8 cellular contexts compared by ENCODE assay signal in the genomic region with DNA sequence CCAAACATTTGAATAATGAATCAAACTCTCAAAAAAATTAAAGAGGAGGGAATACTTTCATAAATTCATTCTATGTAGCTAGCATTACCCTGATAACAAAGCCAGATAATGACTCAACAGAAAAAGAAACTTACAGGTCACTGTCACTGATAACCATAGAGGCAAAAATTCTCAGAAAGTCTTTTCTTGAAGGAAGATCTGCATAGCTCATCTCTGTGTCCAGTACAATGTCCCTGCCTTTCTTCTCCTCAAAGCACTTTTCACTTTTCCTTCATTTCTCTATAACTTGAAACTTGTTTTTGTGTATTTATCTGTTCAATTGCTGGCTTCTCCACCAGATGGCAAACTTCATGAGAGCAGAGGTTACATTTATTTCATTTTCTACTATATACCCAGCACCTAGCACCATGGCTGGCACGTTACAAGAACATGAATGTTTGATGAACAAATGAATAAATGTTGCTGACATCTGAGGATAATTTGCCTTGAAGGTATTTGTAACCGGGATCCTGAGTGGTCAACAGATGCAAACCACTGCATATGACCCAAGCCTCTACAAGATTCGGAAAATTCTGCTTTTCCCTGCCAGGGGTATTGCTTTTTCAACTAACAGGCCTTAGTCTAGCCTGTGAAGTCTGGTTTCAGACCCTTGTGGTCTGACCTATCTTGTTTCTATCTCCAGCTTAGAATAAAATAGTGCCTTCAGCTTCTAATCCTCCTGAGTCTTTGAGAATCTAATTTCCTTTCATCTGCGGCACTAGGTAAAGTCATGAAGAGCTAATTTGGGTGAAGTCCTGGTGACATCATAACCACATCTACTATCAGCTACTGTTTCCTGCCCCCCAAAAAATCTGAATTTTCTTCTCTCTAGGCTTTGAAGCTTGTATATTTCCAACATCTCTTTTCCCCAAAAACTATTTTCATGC. TPM values are rescaled to one million over a fixed set of nuclear protein-coding genes. Genes with fewer than 3 reads are reported as not detected.
DNase-seq lines count a peak whose midpoint lies in the region; ATAC-seq and TF ChIP-seq lines count a peak whose summit lies in the region.

No MANE protein-coding gene starts in this region.

- peaks cover 55% of the 10 kb centered on the region for H3K4me1 Mint-ChIP-seq in activated CD4-positive, alpha-beta T cell treated with anti-CD3 and anti-CD28 coated beads, Interleukin-2, amount 10 ng/mL, durations not matched to agents 7 days and 5 days
- peaks cover 19 to 33% of the 10 kb centered on the region in 2 donors for H3K4me1 Mint-ChIP-seq in stimulated activated naive B cell treated with anti-CD40 and anti-IgM and Interleukin-4, amounts not matched to agents 10 μg/mL and 1 μg/mL and 100 μg/mL, for 72 hours

- CTCF ChIA-PET in activated CD4-positive, alpha-beta T cell treated with anti-CD3 and anti-CD28 coated beads, Interleukin-2, amount 10 ng/mL, durations not matched to agents 7 days and 5 days (lab: Charles Lee) = interaction anchor here (0.7 to 7.8 kb wide), 21 partner anchors 8 to 84 kb away, joined by 3 to 91 read pairs (median 5); partner anchors contain the start of genes ANTXR2 and PRDM8

- peaks cover 4% of the 10 kb centered on the region for H3K36me3 Mint-ChIP-seq in activated CD4-positive, alpha-beta T cell treated with anti-CD3 and anti-CD28 coated beads, Interleukin-2, amount 10 ng/mL, durations not matched to agents 7 days and 5 days (ENCODE audit: low read depth)
- no peaks in the 10 kb centered on the region for H3K36me3 Mint-ChIP-seq in stimulated activated naive B cell treated with anti-CD40 and anti-IgM and Interleukin-4, amounts not matched to agents 10 μg/mL and 1 μg/mL and 100 μg/mL, for 72 hours

- H3K9me3 Mint-ChIP-seq in activated CD4-positive, alpha-beta T cell treated with anti-CD3 and anti-CD28 coated beads, Interleukin-2, amount 10 ng/mL, durations not matched to agents 7 days and 5 days = no peaks in the 10 kb centered on the region
- no peaks in the 10 kb centered on the region for H3K9me3 Mint-ChIP-seq in stimulated activated naive B cell treated with anti-CD40 and anti-IgM and Interleukin-4, amounts not matched to agents 10 μg/mL and 1 μg/mL and 100 μg/mL, for 72 hours

- no peak for TF ChIP-seq CTCF in GM20000 (IDR thresholded peaks at IDR 0.05; ENCODE audit: extremely low read depth, missing control alignments)
- peak; percentile 66 for TF ChIP-seq CTCF in fibroblast of mammary gland (conservative IDR thresholded peaks at IDR 0.05; ENCODE audit: control insufficient read depth, insufficient read depth, low read depth, low read length)

- peak; percentile 21 for DNase-seq in DMS 273 treated with DMSO at 0.1 percent for 48 hours (lab: John Stamatoyannopoulos, UW)
- DNase-seq in GM20000 (ENCODE audit: low spot score) = peak; percentile 4
- DNase-seq in LHCN-M2 (ENCODE audit: low read depth) = peak; percentile 84
- DNase-seq in activated CD4-positive, alpha-beta T cell treated with anti-CD3 and anti-CD28 coated beads, Interleukin-2, amount 10 ng/mL, durations not matched to agents 7 days and 5 days = peak; percentile 68
- peak; percentile 67 for DNase-seq in fibroblast of mammary gland (ENCODE audit: low read depth)
- DNase-seq in stimulated activated naive B cell treated with anti-CD40 and anti-IgM and Interleukin-4, amounts not matched to agents 10 μg/mL and 1 μg/mL and 100 μg/mL, for 72 hours = no peak
- DNase-seq in NCI-H1436 (lab: John Stamatoyannopoulos, UW) = no peak

- H3K4me3 ChIP-seq in fibroblast of mammary gland (ENCODE audit: control insufficient read depth, low read depth, low read length) = no peak overlapping the region

- ATAC-seq in stimulated activated naive B cell treated with anti-CD40 and anti-IgM and Interleukin-4, amounts not matched to agents 10 μg/mL and 1 μg/mL and 100 μg/mL, for 72 hours (replicated peaks) = peak; percentile 77 to 86
- no peak for ATAC-seq in HG02870 (IDR thresholded peaks at IDR 0.05; ENCODE audit: unreplicated experiment)

- H3K27ac Mint-ChIP-seq in activated CD4-positive, alpha-beta T cell treated with anti-CD3 and anti-CD28 coated beads, Interleukin-2, amount 10 ng/mL, durations not matched to agents 7 days and 5 days = peak overlapping the region; percentile 84
- H3K27ac Mint-ChIP-seq in stimulated activated naive B cell treated with anti-CD40 and anti-IgM and Interleukin-4, amounts not matched to agents 10 μg/mL and 1 μg/mL and 100 μg/mL, for 72 hours = no peak overlapping the region

- POLR2A ChIA-PET in activated CD4-positive, alpha-beta T cell treated with anti-CD3 and anti-CD28 coated beads, Interleukin-2, amount 10 ng/mL, durations not matched to agents 7 days and 5 days (lab: Charles Lee) = interaction anchor here (0.6 to 1.7 kb wide), 4 partner anchors 47 to 57 kb away, joined by 3 to 6 read pairs (median 4); no protein-coding TSS in a partner anchor

- no peaks in the 10 kb centered on the region for H3K27me3 Mint-ChIP-seq in activated CD4-positive, alpha-beta T cell treated with anti-CD3 and anti-CD28 coated beads, Interleukin-2, amount 10 ng/mL, durations not matched to agents 7 days and 5 days
- H3K27me3 Mint-ChIP-seq in stimulated activated naive B cell treated with anti-CD40 and anti-IgM and Interleukin-4, amounts not matched to agents 10 μg/mL and 1 μg/mL and 100 μg/mL, for 72 hours = no peaks in the 10 kb centered on the region

- peak overlapping the region; percentile 23 for H3K4me3 Mint-ChIP-seq in activated CD4-positive, alpha-beta T cell treated with anti-CD3 and anti-CD28 coated beads, Interleukin-2, amount 10 ng/mL, durations not matched to agents 7 days and 5 days
- no peak overlapping the region for H3K4me3 Mint-ChIP-seq in stimulated activated naive B cell treated with anti-CD40 and anti-IgM and Interleukin-4, amounts not matched to agents 10 μg/mL and 1 μg/mL and 100 μg/mL, for 72 hours

RNA-seq across cellular contexts. Expression of gene ANTXR2, which starts 52.5 kb away (rescaled TPM):
- 204 and 216 TPM in 2 replicates for total RNA-seq in LHCN-M2 (2014; rRNA removed)
- 71.8 TPM for polyA plus RNA-seq in LHCN-M2 (2012)
- 10 to 100 TPM; 27.3 to 30.0 TPM for total RNA-seq in activated CD4-positive, alpha-beta T cell treated with anti-CD3 and anti-CD28 coated beads, Interleukin-2, amount 10 ng/mL, durations not matched to agents 7 days and 5 days

Comparison
In these comparisons a context has a peak if more than half of its experiments do, and no peak if none do; other contexts are left out.
1. DNase-seq: peak in DMS 273 treated with DMSO at 0.1 percent for 48 hours (single experiment), GM20000 (single experiment), LHCN-M2 (single experiment), activated CD4-positive, alpha-beta T cell treated with anti-CD3 and anti-CD28 coated beads, Interleukin-2, amount 10 ng/mL, durations not matched to agents 7 days and 5 days (single experiment) and fibroblast of mammary gland (single experiment); none in stimulated activated naive B cell treated with anti-CD40 and anti-IgM and Interleukin-4, amounts not matched to agents 10 μg/mL and 1 μg/mL and 100 μg/mL, for 72 hours (single experiment) and NCI-H1436 (single experiment).